ENCODE assay signal across 14 cellular contexts in genomic region chr16:71359431-71359830, GRCh38. TPM values are rescaled to one million over a fixed set of nuclear protein-coding genes. Genes with fewer than 3 reads are reported as not detected.
DNase-seq lines count a peak whose midpoint lies in the region; ATAC-seq, FAIRE-seq and TF ChIP-seq lines count a peak whose summit lies in the region.
"Had no signal": no experiment of that assay in that cellular context is flagged by ENCODE, and none has a peak within 500 bp of the region (broad histone marks: within the 10 kb centered on the region; RNA-seq: fewer than 3 reads in every experiment).

No MANE protein-coding gene starts in this region.

- no peak overlapping the region for H4K8ac ChIP-seq in H1 (ENCODE audit: extremely low read depth, insufficient read depth, low read length)

- no peak overlapping the region for H2BK5ac ChIP-seq in H1 (ENCODE audit: low read depth, low read length)

- H3K4me2 ChIP-seq in GM23248 (ENCODE audit: unreplicated experiment) (no peak overlapping the region), PC-9 (peak overlapping the region; percentile 93), H1 (ENCODE audit: insufficient read depth in 1 of 2, low read depth in 2 of 2, low read length in 2 of 2) (peak overlapping the region in 1 of 2 experiments; percentile 47; a peak in 1 of 4 replicates)

- H3K79me2 ChIP-seq in GM23248 (ENCODE audit: insufficient read depth) (no peaks in the 10 kb centered on the region), PC-9 (ENCODE audit: low read depth) (peaks cover 59% of the 10 kb centered on the region), H1 (ENCODE audit: control insufficient read depth in 1 of 2, insufficient read depth in 2 of 2, low read length in 2 of 2) (no peaks in the 10 kb centered on the region)

- H3K14ac ChIP-seq in H1 (ENCODE audit: insufficient read length), result no peak overlapping the region

- H2AK5ac ChIP-seq in H1 (ENCODE audit: low read depth, low read length), result no peak overlapping the region

- CTCF ChIA-PET in PC-9 (lab: Charles Lee), result interaction anchor here (0.6 kb wide), 1 partner anchor 868 kb away, joined by 3 read pairs; no protein-coding TSS in a partner anchor
- CTCF ChIA-PET in H1 (lab: Charles Lee; ENCODE audit: partially characterized antibody), result interaction anchor here (0.9 to 6.7 kb wide), 9 partner anchors 9 to 179 kb away, joined by 4 to 54 read pairs (median 6); no protein-coding TSS in a partner anchor

- DNase-seq in GM23248 (peak; percentile 8), PC-9 (peak in 1 of 2 experiments; percentile 61), H1 (ENCODE audit: low read depth in 1 of 2, low spot score in 2 of 2) (no peak), Right ventricle myocardium inferior (ENCODE audit: missing footprints) (no peak), NOMO-1 treated with DMSO at 0.1 percent for 48 hours (lab: John Stamatoyannopoulos, UW; ENCODE audit: unreplicated experiment) (no peak)
- DNase-seq: CD8-positive, alpha-beta T cell; NCI-H1048; NCI-H146; NCI-H2107; Peyer's patch; SHP77 treated with DMSO at 0.1 percent for 48 hours had no signal

- H3K9me3 ChIP-seq in GM23248 (ENCODE audit: low read depth) (no peaks in the 10 kb centered on the region), PC-9 (ENCODE audit: insufficient read depth, low read depth) (no peaks in the 10 kb centered on the region), H1 (ENCODE audit: insufficient read depth in 2 of 2, low read depth in 1 of 2, low read length in 1 of 2) (no peaks in the 10 kb centered on the region), subcutaneous abdominal adipose tissue (ENCODE audit: control insufficient read depth in 5 of 5, low read length in 5 of 5) (no peaks in the 10 kb centered on the region)
- H3K9me3 ChIP-seq: HAP-1, Peyer's patch had no signal

- H3K4me1 ChIP-seq in GM23248 (ENCODE audit: insufficient read depth) (peaks cover 18% of the 10 kb centered on the region), PC-9 (replicated peaks; ENCODE audit: insufficient read depth) (peaks cover 37% of the 10 kb centered on the region), H1 (replicated peaks in 1 of 4; ENCODE audit: control insufficient read depth in 3 of 4, insufficient read depth in 4 of 4, low read length in 3 of 4) (peaks cover 0 to 12% (median 6%) of the 10 kb centered on the region in 4 experiments; a peak in 5 of 7 replicates), subcutaneous abdominal adipose tissue (ENCODE audit: control insufficient read depth in 5 of 5, insufficient read depth in 5 of 5, low read length in 5 of 5) (peaks cover 3 to 57% (median 46%) of the 10 kb centered on the region in 5 donors)
- H3K4me1 ChIP-seq: HAP-1 had no signal

- no peak overlapping the region for H3K56ac ChIP-seq in H1 (replicated peaks; ENCODE audit: insufficient read length, low read depth, low read length)

- no TSS peak for BruUV-seq in PC-9 (replicated peaks; lab: Mats Ljungman, UMichigan)

- no peak overlapping the region for H2BK120ac ChIP-seq in H1 (replicated peaks; ENCODE audit: low read depth, low read length)

- no peak overlapping the region for H3K23ac ChIP-seq in H1 (ENCODE audit: insufficient read length)

- H4K5ac ChIP-seq in H1 (ENCODE audit: insufficient read length, low read depth, low read length), result no peak overlapping the region

- no peak overlapping the region for H3K27ac ChIP-seq in GM23248
- peak overlapping the region; percentile 85 for H3K27ac ChIP-seq in PC-9
- H3K27ac ChIP-seq in H1 (ENCODE audit: low read depth, low read length), result no peak overlapping the region
- H3K27ac ChIP-seq in subcutaneous abdominal adipose tissue (ENCODE audit: low read depth, low read length), result peak overlapping the region; percentile 88
- H3K27ac ChIP-seq: Peyer's patch had no signal

- peak overlapping the region; percentile 25 for H4K91ac ChIP-seq in H1 (replicated peaks; ENCODE audit: insufficient read length, low read length)

- no peak for TF ChIP-seq RAD21 in H1 (IDR thresholded peaks at IDR 0.05 in 1 of 2, conservative IDR thresholded peaks at IDR 0.05 in 1 of 2; ENCODE audit: low read depth in 2 of 2, low read length in 2 of 2)

- H4K20me1 ChIP-seq in GM23248 (ENCODE audit: insufficient read depth) (no peaks in the 10 kb centered on the region), PC-9 (ENCODE audit: insufficient read depth) (peaks cover 41% of the 10 kb centered on the region), H1 (replicated peaks in 1 of 2; ENCODE audit: control insufficient read depth in 1 of 2, insufficient read depth in 2 of 2, low read length in 2 of 2) (no peaks in the 10 kb centered on the region)

- no peak overlapping the region for H2BK20ac ChIP-seq in H1 (ENCODE audit: low read length)

- H3K23me2 ChIP-seq in H1 (ENCODE audit: low read depth, low read length), result peaks cover 6% of the 10 kb centered on the region; the same call in 1 of the 2 replicates

- POLR2A ChIA-PET in PC-9 (lab: Charles Lee; ENCODE audit: unreplicated experiment) (no interaction called here), H1 (lab: Charles Lee; ENCODE audit: partially characterized antibody) (interaction anchor here (1.0 kb wide), 1 partner anchor 11 kb away, joined by 3 read pairs; no protein-coding TSS in a partner anchor)

- no peak overlapping the region for H3K18ac ChIP-seq in H1 (ENCODE audit: extremely low read depth, low read length)

- TF ChIP-seq POLR2A in H1 (IDR thresholded peaks at IDR 0.05; ENCODE audit: control extremely low read depth in 1 of 2, low read depth in 2 of 2, low read length in 2 of 2), result no peak

- no peak overlapping the region for H2BK12ac ChIP-seq in H1 (ENCODE audit: low read depth, low read length)

- H3K4me3 ChIP-seq in GM23248 (no peak overlapping the region), PC-9 (peak overlapping the region; percentile 99), H1 (ENCODE audit: extremely low read depth in 1 of 4, insufficient read depth in 2 of 4, low read depth in 3 of 4, low read length in 4 of 4) (no peak overlapping the region), subcutaneous abdominal adipose tissue (ENCODE audit: low read depth in 1 of 5, low read length in 5 of 5) (peak overlapping the region; percentile 55 to 86 (median 73))
- H3K4me3 ChIP-seq: HAP-1 had no signal

- no peak overlapping the region for H3K9ac ChIP-seq in GM23248
- H3K9ac ChIP-seq in H1 (replicated peaks in 1 of 4; ENCODE audit: extremely low read depth in 1 of 4, low read depth in 3 of 4, low read length in 3 of 4), result no peak overlapping the region
- H3K9ac ChIP-seq in subcutaneous abdominal adipose tissue (ENCODE audit: low read length in 5 of 5), result peak overlapping the region; percentile 48 to 80 (median 65)

- H2AFZ ChIP-seq in GM23248, result no peak overlapping the region
- no peak overlapping the region for H2AFZ ChIP-seq in PC-9
- H2AFZ ChIP-seq in H1 (ENCODE audit: low read length), result no peak overlapping the region

- H3F3A ChIP-seq in GM23248 (ENCODE audit: insufficient read depth), result peaks cover 11% of the 10 kb centered on the region
- peaks cover 30% of the 10 kb centered on the region; the same call in 1 of the 2 replicates for H3F3A ChIP-seq in PC-9 (ENCODE audit: insufficient read depth, low read depth)

- H3K4ac ChIP-seq in H1 (replicated peaks; ENCODE audit: insufficient read length, low read depth, low read length), result no peak overlapping the region

- no peak for TF ChIP-seq CTCF in PC-9 (conservative IDR thresholded peaks at IDR 0.05)
- no peak for TF ChIP-seq CTCF in H1 (IDR thresholded peaks at IDR 0.05; ENCODE audit: control extremely low read depth in 1 of 3, insufficient read depth in 1 of 3, low read depth in 1 of 3, low read length in 3 of 3)

- H3K9me2 ChIP-seq in GM23248 (ENCODE audit: insufficient read depth), result no peaks in the 10 kb centered on the region
- no peaks in the 10 kb centered on the region for H3K9me2 ChIP-seq in PC-9 (ENCODE audit: insufficient read depth)

- H3K27me3 ChIP-seq in GM23248 (replicated peaks; ENCODE audit: insufficient read depth), result 0 out of 2 replicates have a peak, but pooled peaks cover 8% of the 10 kb centered on the region
- H3K27me3 ChIP-seq in PC-9 (ENCODE audit: insufficient read depth, low read depth), result no peaks in the 10 kb centered on the region
- peaks cover 0 to 22% (median 18%) of the 10 kb centered on the region in 4 experiments; a peak in 6 of 7 replicates for H3K27me3 ChIP-seq in H1 (replicated peaks in 1 of 4; ENCODE audit: control insufficient read depth in 3 of 4, extremely low read depth in 1 of 4, insufficient read depth in 3 of 4, low read length in 3 of 4)
- H3K27me3 ChIP-seq in subcutaneous abdominal adipose tissue (ENCODE audit: control insufficient read depth in 5 of 5, insufficient read depth in 4 of 5, low read length in 5 of 5), result peaks cover 0 to 21% (median 6%) of the 10 kb centered on the region in 5 donors
- H3K27me3 ChIP-seq: Peyer's patch had no signal

- ATAC-seq in HG02571 (IDR thresholded peaks at IDR 0.05; ENCODE audit: unreplicated experiment) (no peak), Right ventricle myocardium inferior (no peak)
- ATAC-seq: CD8-positive, alpha-beta T cell had no signal

- intact Hi-C loops in PC-9 (cut with micrococcal nuclease; ENCODE audit: unreplicated experiment) (loop anchor here (2.0 to 5.0 kb wide), 3 partner anchors 71 to 662 kb away; partner anchors contain the start of genes CMTR2 and HYDIN), Right ventricle myocardium inferior (cut with DNase I) (no loop called here)

- TF ChIP-seq EP300 in H1 (IDR thresholded peaks at IDR 0.05; ENCODE audit: borderline replicate concordance in 1 of 2, low read depth in 2 of 2, low read length in 2 of 2), result no peak

- in situ Hi-C loops in GM23248 (cut with MboI), result no loop called here

- H3K79me1 ChIP-seq in H1 (ENCODE audit: low read depth, low read length), result no peaks in the 10 kb centered on the region

- FAIRE-seq in H1 (lab: Jason Lieb, UNC), result no peak

- H3K36me3 ChIP-seq in GM23248 (ENCODE audit: low read depth), result no peaks in the 10 kb centered on the region
- H3K36me3 ChIP-seq in PC-9 (ENCODE audit: low read depth), result peaks cover 33% of the 10 kb centered on the region
- H3K36me3 ChIP-seq in H1 (ENCODE audit: control insufficient read depth in 2 of 4, insufficient read depth in 4 of 4, low read length in 3 of 4), result no peaks in the 10 kb centered on the region
- H3K36me3 ChIP-seq in subcutaneous abdominal adipose tissue (ENCODE audit: control insufficient read depth in 5 of 5, insufficient read depth in 5 of 5, low read length in 5 of 5), result no peaks in the 10 kb centered on the region
- H3K36me3 ChIP-seq: HAP-1, Peyer's patch had no signal

- 85 to 91% methylated on average over 6 of the region's 6 CpGs for WGBS in GM23248 (ENCODE audit: low coverage in 1 of 2, low lambda C conversion rate in 2 of 2, missing lambda C conversion rate in 2 of 2), 2 experiments
- 95% methylated on average over 6 of the region's 6 CpGs; no CpG with 5 or more reads in 1 of the 2 experiments for WGBS in H1 (ENCODE audit: extremely low coverage in 1 of 2, insufficient coverage in 1 of 2, insufficient read length in 1 of 2, insufficient replicate concordance in 2 of 2, low coverage in 1 of 2, low lambda C conversion rate in 2 of 2, missing lambda C conversion rate in 1 of 2), 2 experiments

- H2BK15ac ChIP-seq in H1 (ENCODE audit: low read length), result no peak overlapping the region

RNA-seq across cellular contexts. Expression of gene CALB2, which starts 0.9 kb away (rescaled TPM):
- total RNA-seq in GM23248 (2014; rRNA removed; shearing (Covaris generic)), result 1.8 TPM in 1 of 2 replicates, not detected in the other
- polyA plus RNA-seq in GM23248 (2016; fragmentation: Nextera tagmentation; extraction: Ambion mirVana) (0.99 and 1.2 TPM in 2 replicates), H1 (2011; rRNA removed) (2.6 and 3.3 TPM in 2 replicates)
- total RNA-seq in PC-9 (2021) (107 and 135 TPM in 2 replicates), Right ventricle myocardium inferior (1.7 TPM)
- 1.9 and 2.7 TPM in 2 replicates for total RNA-seq in H1 (2021; fragmentation: NEBNext Ultra II Directional; extraction: Animal tissue kit (Norgen Biotek cat#: 25700))
- polyA plus RNA-seq in H1 (2011; cell fraction: cytosol; rRNA removed), result 2.9 TPM
- polyA plus RNA-seq in H1 (2011; cell fraction: nucleus; rRNA removed), result 2.2 TPM
- 2.5 to 3.9 TPM (median 3.6 TPM) in 4 replicates for polyA plus RNA-seq in H1 (2012, experiment 1 of 2)
- 3.7 TPM for polyA plus RNA-seq in H1 (2012, experiment 2 of 2)
- polyA plus RNA-seq in H1 (2013, experiment 1 of 2), result 3.5 TPM
- polyA plus RNA-seq in H1 (2013, experiment 2 of 2), result 2.7 TPM
- 2.3 and 2.5 TPM in 2 replicates for polyA minus RNA-seq in H1 (2011; rRNA and poly(A)+ RNA removed)
- polyA minus RNA-seq in H1 (2011; cell fraction: cytosol; rRNA and poly(A)+ RNA removed), result not detected
- polyA minus RNA-seq in H1 (2011; cell fraction: nucleus; rRNA and poly(A)+ RNA removed), result 0.50 TPM
- total RNA-seq: CD8-positive, alpha-beta T cell had no signal

Comparison
In these comparisons a context has a peak if more than half of its experiments do, and no peak if none do; other contexts are left out.
1. H3K27ac ChIP-seq: peak in PC-9 (single experiment) and subcutaneous abdominal adipose tissue (single experiment); none in GM23248 (single experiment) and H1 (single experiment).
2. H3K4me3 ChIP-seq: peak in PC-9 (single experiment) and subcutaneous abdominal adipose tissue (5 of 5); none in GM23248 (single experiment) and H1 (0 of 4).
3. H3K9ac ChIP-seq: peak in subcutaneous abdominal adipose tissue (5 of 5); none in GM23248 (single experiment) and H1 (0 of 4).
4. RNA of gene CALB2, which starts 0.9 kb away (total RNA-seq): 107 to 135 TPM in PC-9; 1.9 to 2.7 TPM in H1, 1.8 TPM in GM23248 and 1.7 TPM in Right ventricle myocardium inferior (single experiment); every median in the first group is over 10 times any median in the second.